Comparison of ENCODE assay signal across 25 cellular contexts in the genomic region with DNA sequence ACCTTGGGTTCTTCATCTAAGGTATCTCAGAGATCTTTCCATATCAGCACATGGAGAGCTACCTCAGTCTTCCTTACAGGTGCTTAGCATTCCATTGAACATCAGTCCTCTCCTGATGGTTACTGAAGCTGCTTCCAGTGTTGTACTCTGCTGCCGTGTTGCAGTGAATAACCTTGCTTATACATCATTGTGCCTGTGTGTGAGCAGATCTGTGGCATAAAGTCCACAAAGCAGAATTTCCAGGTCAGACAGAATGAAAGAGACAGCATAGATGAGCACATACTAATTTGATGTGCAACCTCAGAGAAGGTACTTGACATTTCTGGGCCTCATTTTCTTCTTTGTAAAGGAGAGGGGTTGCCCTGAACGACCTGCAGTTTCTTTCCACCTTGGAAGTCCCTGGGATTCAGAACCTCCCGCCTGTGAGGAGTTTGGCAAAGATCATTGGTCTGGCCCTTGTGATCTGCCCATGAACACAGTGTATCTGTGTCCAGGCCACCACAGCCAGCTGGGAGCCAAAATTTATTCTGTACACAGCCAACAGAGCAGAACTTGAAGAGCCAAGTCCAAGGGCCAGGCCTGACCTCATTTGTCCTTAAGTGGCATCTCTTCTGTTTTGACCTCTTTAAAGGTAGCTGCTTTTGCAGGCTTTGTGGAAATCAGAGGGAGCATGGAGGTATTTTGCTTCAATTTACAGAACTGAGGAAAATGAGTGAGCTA. TPM values are rescaled to one million over a fixed set of nuclear protein-coding genes. Genes with fewer than 3 reads are reported as not detected.
DNase-seq lines count a peak whose midpoint lies in the region; ATAC-seq and TF ChIP-seq lines count a peak whose summit lies in the region.
"Had no signal": no experiment of that assay in that cellular context is flagged by ENCODE, and none has a peak within 500 bp of the region (broad histone marks: within the 10 kb centered on the region; RNA-seq: fewer than 3 reads in every experiment).

No MANE protein-coding gene starts in this region.

- H3K9me3 ChIP-seq in right atrium auricular region (no peaks in the 10 kb centered on the region), heart right ventricle (no peaks in the 10 kb centered on the region)
- H3K9me3 ChIP-seq: A549, prostate gland, upper lobe of left lung had no signal

- H3K9me3 Mint-ChIP-seq in nephron progenitor cell: peaks cover 24% of the 10 kb centered on the region
- peaks cover 5% of the 10 kb centered on the region for H3K9me3 Mint-ChIP-seq in activated CD4-positive, alpha-beta T cell treated with anti-CD3 and anti-CD28 coated beads, Interleukin-2, amount 10 ng/mL, durations not matched to agents 24 days and 14 days
- H3K9me3 Mint-ChIP-seq: activated naive CD4-positive, alpha-beta T cell treated with anti-CD3 and anti-CD28 coated beads, Interleukin-2, amount 50 U/mL, for 72 hours; natural killer cell treated with Interleukin-12 subunit alpha and Interleukin-12 subunit beta and Interleukin-15 and Interleukin-18, amount 100 ng/mL, for 72 hours had no signal

- H3K36me3 ChIP-seq in right atrium auricular region: no peaks in the 10 kb centered on the region
- H3K36me3 ChIP-seq in heart right ventricle: no peaks in the 10 kb centered on the region
- H3K36me3 ChIP-seq: BLaER1 treated with 17β-estradiol and CSF1 and Interleukin-3, amounts not matched to agents 10 nM and 100 nM; prostate gland; upper lobe of left lung had no signal

- TF ChIP-seq CTCF in right atrium auricular region (IDR thresholded peaks at IDR 0.05) (no peak), heart right ventricle (IDR thresholded peaks at IDR 0.05) (no peak), nephron progenitor cell (IDR thresholded peaks at IDR 0.05) (no peak)

- H3K27ac ChIP-seq in right atrium auricular region: peak overlapping the region in 1 of 2 donors; percentile 12
- H3K27ac ChIP-seq in heart right ventricle: peak overlapping the region in 2 of 10 donors; percentile 41 to 44
- H3K27ac ChIP-seq: A549; BLaER1 treated with 17β-estradiol and CSF1 and Interleukin-3, amounts not matched to agents 10 nM and 100 nM; prostate gland; upper lobe of left lung had no signal

- no peak overlapping the region for H3K4me3 Mint-ChIP-seq in nephron progenitor cell
- no peak overlapping the region for H3K4me3 Mint-ChIP-seq in activated CD4-positive, alpha-beta T cell treated with anti-CD3 and anti-CD28 coated beads, Interleukin-2, amount 10 ng/mL, durations not matched to agents 24 days and 14 days
- H3K4me3 Mint-ChIP-seq: activated T-helper 1 cell treated with anti-CD3 and anti-CD28 coated beads, Interleukin-12 subunit alpha, Interleukin-12 subunit beta, Interleukin-2, Interleukin-4 antibody, amounts not matched to agents 30 ng/mL and 10 ng/mL and 1 ng/mL, durations not matched to agents 14 hours and 24 hours and 36 hours; natural killer cell treated with Interleukin-12 subunit alpha and Interleukin-12 subunit beta and Interleukin-15 and Interleukin-18, amount 100 ng/mL, for 72 hours had no signal

- DNase-seq in Right ventricle myocardium inferior (ENCODE audit: missing footprints): no peak
- DNase-seq in right atrium auricular region (ENCODE audit: low spot score): no peak
- peak; percentile 44 to 58 for DNase-seq in heart right ventricle
- DNase-seq in nephron progenitor cell: no peak
- DNase-seq in activated CD4-positive, alpha-beta T cell treated with anti-CD3 and anti-CD28 coated beads, Interleukin-2, amount 10 ng/mL, durations not matched to agents 24 days and 14 days: no peak
- no peak for DNase-seq in GM19238 (ENCODE audit: insufficient read length, low spot score)
- DNase-seq in 8988T: no peak
- DNase-seq: cortex of kidney; KG1; kidney; NCI-H1694; NCI-H345; OCI-M1; SHP77; stimulated activated CD4-positive, alpha-beta T cell treated with anti-CD3 and anti-CD28 coated beads, Interleukin-4, amount 100 ng/mL, for 1 hour; stimulated activated naive CD8-positive, alpha-beta T cell treated with anti-CD3 and anti-CD28 coated beads, Interleukin-15, Interleukin-2, amounts not matched to agents 100 U/mL and 50 U/mL, for 24 hours; upper lobe of left lung had no signal

- no peaks in the 10 kb centered on the region for H3K36me3 Mint-ChIP-seq in nephron progenitor cell (ENCODE audit: low read depth)
- H3K36me3 Mint-ChIP-seq in activated CD4-positive, alpha-beta T cell treated with anti-CD3 and anti-CD28 coated beads, Interleukin-2, amount 10 ng/mL, durations not matched to agents 24 days and 14 days (ENCODE audit: low read depth): no peaks in the 10 kb centered on the region
- H3K36me3 Mint-ChIP-seq: natural killer cell treated with Interleukin-12 subunit alpha and Interleukin-12 subunit beta and Interleukin-15 and Interleukin-18, amount 100 ng/mL, for 72 hours had no signal

- H3K27ac Mint-ChIP-seq in nephron progenitor cell: peak overlapping the region; percentile 2
- H3K27ac Mint-ChIP-seq in activated CD4-positive, alpha-beta T cell treated with anti-CD3 and anti-CD28 coated beads, Interleukin-2, amount 10 ng/mL, durations not matched to agents 24 days and 14 days: no peak overlapping the region
- H3K27ac Mint-ChIP-seq: activated naive CD4-positive, alpha-beta T cell treated with anti-CD3 and anti-CD28 coated beads, Interleukin-2, amount 50 U/mL, for 72 hours; activated T-helper 1 cell treated with anti-CD3 and anti-CD28 coated beads, Interleukin-12 subunit alpha, Interleukin-12 subunit beta, Interleukin-2, Interleukin-4 antibody, amounts not matched to agents 30 ng/mL and 10 ng/mL and 1 ng/mL, durations not matched to agents 14 hours and 24 hours and 36 hours; natural killer cell treated with Interleukin-12 subunit alpha and Interleukin-12 subunit beta and Interleukin-15 and Interleukin-18, amount 100 ng/mL, for 72 hours had no signal

- no peaks in the 10 kb centered on the region for H3K27me3 ChIP-seq in right atrium auricular region
- H3K27me3 ChIP-seq in heart right ventricle: no peaks in the 10 kb centered on the region
- H3K27me3 ChIP-seq: upper lobe of left lung had no signal

- peaks cover 4% of the 10 kb centered on the region for H3K27me3 Mint-ChIP-seq in nephron progenitor cell (ENCODE audit: low read depth, poor library complexity)
- peaks cover 10% of the 10 kb centered on the region for H3K27me3 Mint-ChIP-seq in activated CD4-positive, alpha-beta T cell treated with anti-CD3 and anti-CD28 coated beads, Interleukin-2, amount 10 ng/mL, durations not matched to agents 24 days and 14 days

- H3K4me1 Mint-ChIP-seq in nephron progenitor cell: peaks cover 9% of the 10 kb centered on the region
- H3K4me1 Mint-ChIP-seq in activated CD4-positive, alpha-beta T cell treated with anti-CD3 and anti-CD28 coated beads, Interleukin-2, amount 10 ng/mL, durations not matched to agents 24 days and 14 days: no peaks in the 10 kb centered on the region

- WGBS in heart right ventricle, 2 donors: 40 to 48% methylated on average over 3 of the region's 3 CpGs

- H3K4me1 ChIP-seq in right atrium auricular region (peaks cover 0 to 18% of the 10 kb centered on the region in 2 donors), heart right ventricle (peaks cover 0 to 15% (median 9%) of the 10 kb centered on the region in 9 donors)
- H3K4me1 ChIP-seq: A549, prostate gland, upper lobe of left lung had no signal

- intact Hi-C loops in Right ventricle myocardium inferior (cut with DNase I) (no loop called here), heart right ventricle (cut with DNase I) (no loop called here)
- intact Hi-C loops in activated CD4-positive, alpha-beta T cell treated with anti-CD3 and anti-CD28 coated beads, Interleukin-2, amount 10 ng/mL, durations not matched to agents 24 days and 14 days (cut with micrococcal nuclease): no loop called here

- ATAC-seq in Right ventricle myocardium inferior: peak; percentile 98
- ATAC-seq in heart right ventricle: peak; percentile 83 to 99 (median 95)
- ATAC-seq in GM21423 (IDR thresholded peaks at IDR 0.05; ENCODE audit: unreplicated experiment): no peak
- ATAC-seq: A549; activated naive CD4-positive, alpha-beta T cell treated with anti-CD3 and anti-CD28 coated beads, Interleukin-2, amount 50 U/mL, for 72 hours; stimulated activated naive CD8-positive, alpha-beta T cell treated with anti-CD3 and anti-CD28 coated beads, Interleukin-15, Interleukin-2, amounts not matched to agents 100 U/mL and 50 U/mL, for 24 hours had no signal

- no peak overlapping the region for H3K4me3 ChIP-seq in right atrium auricular region
- no peak overlapping the region for H3K4me3 ChIP-seq in heart right ventricle
- H3K4me3 ChIP-seq: A549; BLaER1 treated with 17β-estradiol and CSF1 and Interleukin-3, amounts not matched to agents 10 nM and 100 nM; prostate gland; upper lobe of left lung had no signal

RNA-seq across cellular contexts. Expression of gene SLC7A14, which starts 57.2 kb away (rescaled TPM):
- total RNA-seq in Right ventricle myocardium inferior: not detected
- not detected for total RNA-seq in right atrium auricular region
- not detected for total RNA-seq in heart right ventricle
- under 1 TPM in 1 of 2 donors, not detected in 1; under 0.01 TPM for polyA plus RNA-seq in heart right ventricle
- not detected in 2 replicates for total RNA-seq in activated CD4-positive, alpha-beta T cell treated with anti-CD3 and anti-CD28 coated beads, Interleukin-2, amount 10 ng/mL, durations not matched to agents 24 days and 14 days
- total RNA-seq: activated naive CD4-positive, alpha-beta T cell treated with anti-CD3 and anti-CD28 coated beads, Interleukin-2, amount 50 U/mL, for 72 hours; activated T-helper 1 cell treated with anti-CD3 and anti-CD28 coated beads, Interleukin-12 subunit alpha, Interleukin-12 subunit beta, Interleukin-2, Interleukin-4 antibody, amounts not matched to agents 30 ng/mL and 10 ng/mL and 1 ng/mL, durations not matched to agents 14 hours and 24 hours and 36 hours; H4; kidney; natural killer cell treated with Interleukin-12 subunit alpha and Interleukin-12 subunit beta and Interleukin-15 and Interleukin-18, amount 100 ng/mL, for 72 hours had no signal
- polyA plus RNA-seq: A549 had no signal

Comparison
In these comparisons a context has a peak if more than half of its experiments do, and no peak if none do; other contexts are left out.
1. DNase-seq: peak in heart right ventricle (2 of 2); none in Right ventricle myocardium inferior (single experiment), right atrium auricular region (single experiment), nephron progenitor cell (single experiment), activated CD4-positive, alpha-beta T cell treated with anti-CD3 and anti-CD28 coated beads, Interleukin-2, amount 10 ng/mL, durations not matched to agents 24 days and 14 days (single experiment), GM19238 (single experiment) and 8988T (single experiment).